ENCODE assay signal across 20 cellular contexts in genomic region chr6:15989397-15989796, GRCh38.
DNase-seq lines count a peak whose midpoint lies in the region; ATAC-seq, FAIRE-seq and TF ChIP-seq lines count a peak whose summit lies in the region.
"Had no signal": no experiment of that assay in that cellular context is flagged by ENCODE, and none has a peak within 500 bp of the region (broad histone marks: within the 10 kb centered on the region; RNA-seq: fewer than 3 reads in every experiment).

No MANE protein-coding gene starts in this region.

- POLR2A ChIA-PET in activated B cell treated with CpG ODN at 0.5 μM for 24 hours (lab: Charles Lee) = no interaction called here
- POLR2A ChIA-PET in WTC11 (lab: Charles Lee) = no interaction called here

- H3K27me3 Mint-ChIP-seq in activated B cell treated with CpG ODN at 0.5 μM for 24 hours (no peaks in the 10 kb centered on the region), WTC11 (ENCODE audit: low read depth) (no peaks in the 10 kb centered on the region; the same call in 1 of the 2 replicates)
- H3K27me3 Mint-ChIP-seq: activated naive CD8-positive, alpha-beta T cell had no signal

- H3K4me1 ChIP-seq in thyroid gland = no peaks in the 10 kb centered on the region
- H3K4me1 ChIP-seq: gastrocnemius medialis had no signal

- H3K4me3 Mint-ChIP-seq in activated B cell treated with CpG ODN at 0.5 μM for 24 hours (no peak overlapping the region), WTC11 (no peak overlapping the region)
- H3K4me3 Mint-ChIP-seq: activated naive CD8-positive, alpha-beta T cell; H9; immature natural killer cell; mesothelial cell of epicardium had no signal

- H3K9me3 Mint-ChIP-seq in activated B cell treated with CpG ODN at 0.5 μM for 24 hours = no peaks in the 10 kb centered on the region
- H3K9me3 Mint-ChIP-seq in WTC11 = peaks cover 6% of the 10 kb centered on the region
- H3K9me3 Mint-ChIP-seq: H9 had no signal

- no peak for TF ChIP-seq POLR2A in thyroid gland (IDR thresholded peaks at IDR 0.05)

- H3K36me3 Mint-ChIP-seq in activated B cell treated with CpG ODN at 0.5 μM for 24 hours (ENCODE audit: low read depth) (no peaks in the 10 kb centered on the region), WTC11 (no peaks in the 10 kb centered on the region)
- H3K36me3 Mint-ChIP-seq: activated naive CD8-positive, alpha-beta T cell; immature natural killer cell; mesothelial cell of epicardium had no signal

- whole genome bisulfite sequencing in thyroid gland, 2 donors = 88 to 98% methylated on average over 2 of the region's 2 CpGs

- TF ChIP-seq CTCF in activated B cell treated with CpG ODN at 0.5 μM for 24 hours (IDR thresholded peaks at IDR 0.05) (no peak), WTC11 (IDR thresholded peaks at IDR 0.05) (no peak), thyroid gland (IDR thresholded peaks at IDR 0.05) (no peak)

- no peaks in the 10 kb centered on the region for H3K27me3 ChIP-seq in thyroid gland
- H3K27me3 ChIP-seq: gastrocnemius medialis had no signal

- ATAC-seq in HG02678 (IDR thresholded peaks at IDR 0.05; ENCODE audit: unreplicated experiment) (peak; percentile 84), activated B cell treated with CpG ODN at 0.5 μM for 24 hours (ENCODE audit: low read depth) (peak; percentile 31), WTC11 (no peak)
- ATAC-seq: gastrocnemius medialis had no signal

- H3K9me3 ChIP-seq in thyroid gland = no peaks in the 10 kb centered on the region
- H3K9me3 ChIP-seq: gastrocnemius medialis had no signal

- CTCF ChIA-PET in activated B cell treated with CpG ODN at 0.5 μM for 24 hours (lab: Charles Lee) = no interaction called here
- CTCF ChIA-PET in WTC11 (lab: Charles Lee) = no interaction called here

- no peak overlapping the region for H3K27ac ChIP-seq in thyroid gland
- H3K27ac ChIP-seq: gastrocnemius medialis had no signal

- intact Hi-C loops in activated B cell treated with CpG ODN at 0.5 μM for 24 hours (cut with micrococcal nuclease) (no loop called here), thyroid gland (cut with DNase I) (no loop called here)

- FAIRE-seq in GM18507 (lab: Jason Lieb, UNC) = peak; percentile 79
- peak; percentile 72 for FAIRE-seq in GM19239 (lab: Jason Lieb, UNC)
- FAIRE-seq: endometrium, small intestine had no signal

- DNase-seq in GM18507 (ENCODE audit: extremely low spot score, insufficient read length, low read depth) = peak; percentile 9
- no peak for DNase-seq in GM19239 (ENCODE audit: insufficient read length, low spot score)
- DNase-seq in activated B cell treated with CpG ODN at 0.5 μM for 24 hours = no peak
- no peak for DNase-seq in WTC11 (ENCODE audit: low spot score)
- DNase-seq in thyroid gland = no peak
- DNase-seq in SKM-1 (lab: John Stamatoyannopoulos, UW; ENCODE audit: unreplicated experiment) = no peak
- no peak for DNase-seq in NCI-H526 (lab: John Stamatoyannopoulos, UW)
- DNase-seq: activated CD8-positive, alpha-beta memory T cell treated with anti-CD3 and anti-CD28 coated beads for 24 hours; C1 segment of cervical spinal cord; gastrocnemius medialis; H9; immature natural killer cell; KBM-7; NCI-H1436 treated with DMSO at 0.1 percent for 48 hours; NCI-H526 treated with DMSO at 0.1 percent for 48 hours; small intestine had no signal

- H3K27ac Mint-ChIP-seq in activated B cell treated with CpG ODN at 0.5 μM for 24 hours (no peak overlapping the region), WTC11 (no peak overlapping the region)
- H3K27ac Mint-ChIP-seq: activated naive CD8-positive, alpha-beta T cell; H9; immature natural killer cell; mesothelial cell of epicardium had no signal

- no peaks in the 10 kb centered on the region for H3K36me3 ChIP-seq in thyroid gland
- H3K36me3 ChIP-seq: gastrocnemius medialis had no signal

- no peak overlapping the region for H3K4me3 ChIP-seq in thyroid gland (replicated peaks in 1 of 3)
- H3K4me3 ChIP-seq: gastrocnemius medialis had no signal

- peaks cover 4% of the 10 kb centered on the region for H3K4me1 Mint-ChIP-seq in activated B cell treated with CpG ODN at 0.5 μM for 24 hours
- peaks cover 25% of the 10 kb centered on the region for H3K4me1 Mint-ChIP-seq in WTC11

TF ChIP-seq in WTC11, 78 proteins besides CTCF, POLR2A, EP300 and RAD21 (continues in another document):
- TF ChIP-seq ZNF425 (CRISPR knock-in tag; conservative IDR thresholded peaks at IDR 0.05) (no peak), MXD4 (CRISPR knock-in tag; IDR thresholded peaks at IDR 0.05; ENCODE audit: borderline replicate concordance) (no peak), ZNF263 (CRISPR knock-in tag; IDR thresholded peaks at IDR 0.05; ENCODE audit: low read depth) (no peak), OVOL2 (CRISPR knock-in tag; IDR thresholded peaks at IDR 0.05; ENCODE audit: borderline replicate concordance) (no peak), E2F1 (CRISPR knock-in tag; IDR thresholded peaks at IDR 0.05) (no peak), TP53 (CRISPR knock-in tag; IDR thresholded peaks at IDR 0.05) (no peak), ZNF138 (CRISPR knock-in tag; conservative IDR thresholded peaks at IDR 0.05) (no peak), ZBTB43 (CRISPR knock-in tag; IDR thresholded peaks at IDR 0.05) (no peak), GRHL2 (CRISPR knock-in tag; IDR thresholded peaks at IDR 0.05; ENCODE audit: insufficient replicate concordance, severe bottlenecking) (no peak), ZNF416 (CRISPR knock-in tag; IDR thresholded peaks at IDR 0.05) (no peak), ATF3 (CRISPR knock-in tag; conservative IDR thresholded peaks at IDR 0.05) (no peak), ATF2 (CRISPR knock-in tag; IDR thresholded peaks at IDR 0.05; ENCODE audit: borderline replicate concordance, low read depth) (no peak), SMAD4 (CRISPR knock-in tag; IDR thresholded peaks at IDR 0.05) (no peak), MAX (CRISPR knock-in tag; IDR thresholded peaks at IDR 0.05) (no peak), HMGA2 (CRISPR knock-in tag; IDR thresholded peaks at IDR 0.05) (no peak)
